In the genomic region with DNA sequence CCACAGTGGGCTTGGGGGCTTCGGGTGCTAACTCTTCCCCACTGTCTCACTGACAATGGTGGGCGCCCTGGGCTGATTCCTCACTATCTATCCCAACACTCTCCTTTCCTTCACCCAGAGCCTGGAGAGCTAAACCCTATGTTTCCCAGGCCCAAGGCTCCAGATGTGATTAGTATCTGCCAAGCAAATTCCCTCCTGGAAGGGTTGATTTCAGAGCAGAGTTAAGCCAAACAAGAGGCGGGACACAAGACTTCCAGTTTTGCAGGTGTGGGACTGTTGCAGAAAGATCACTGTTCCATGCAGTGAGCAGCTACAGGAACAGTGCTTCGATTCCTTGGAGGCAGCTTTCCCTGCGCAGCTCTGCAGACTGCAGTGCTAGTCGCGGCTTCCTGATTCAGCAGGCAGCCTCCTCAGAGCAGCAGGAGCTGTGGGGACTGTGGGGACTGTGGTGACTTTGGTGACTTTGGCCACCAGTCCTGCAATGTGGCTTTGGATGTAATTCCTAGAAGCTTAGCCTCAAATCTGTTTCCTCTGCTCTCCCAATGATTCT, we compare ENCODE assay signal across 2 cellular contexts.
A peak's percentile ranks its signal among the peaks of the same experiment; 100 is the strongest.
TF ChIP-seq lines count a peak whose summit lies in the region.

No MANE protein-coding gene starts in this region.

TF ChIP-seq in IMR-90, 13 proteins besides CTCF, POLR2A, EP300 and RAD21:
- TF ChIP-seq SMC3 (IDR thresholded peaks at IDR 0.05; ENCODE audit: low read depth, low read length) = no peak
- no peak for TF ChIP-seq MAFK (IDR thresholded peaks at IDR 0.05; ENCODE audit: low read depth, low read length)
- TF ChIP-seq RFX5 (IDR thresholded peaks at IDR 0.05; ENCODE audit: low read depth, low read length) = no peak
- no peak for TF ChIP-seq CEBPB (IDR thresholded peaks at IDR 0.05; ENCODE audit: low read depth, low read length)
- TF ChIP-seq MXI1 (IDR thresholded peaks at IDR 0.05; ENCODE audit: borderline replicate concordance, low read depth, low read length) = no peak
- no peak for TF ChIP-seq RCOR1 (IDR thresholded peaks at IDR 0.05; ENCODE audit: insufficient replicate concordance, low read length)
- TF ChIP-seq, protein P1, sequence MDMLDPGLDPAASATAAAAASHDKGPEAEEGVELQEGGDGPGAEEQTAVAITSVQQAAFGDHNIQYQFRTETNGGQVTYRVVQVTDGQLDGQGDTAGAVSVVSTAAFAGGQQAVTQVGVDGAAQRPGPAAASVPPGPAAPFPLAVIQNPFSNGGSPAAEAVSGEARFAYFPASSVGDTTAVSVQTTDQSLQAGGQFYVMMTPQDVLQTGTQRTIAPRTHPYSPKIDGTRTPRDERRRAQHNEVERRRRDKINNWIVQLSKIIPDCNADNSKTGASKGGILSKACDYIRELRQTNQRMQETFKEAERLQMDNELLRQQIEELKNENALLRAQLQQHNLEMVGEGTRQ (IDR thresholded peaks at IDR 0.05; ENCODE audit: low read depth, low read length) = no peak
- TF ChIP-seq, protein P2, sequence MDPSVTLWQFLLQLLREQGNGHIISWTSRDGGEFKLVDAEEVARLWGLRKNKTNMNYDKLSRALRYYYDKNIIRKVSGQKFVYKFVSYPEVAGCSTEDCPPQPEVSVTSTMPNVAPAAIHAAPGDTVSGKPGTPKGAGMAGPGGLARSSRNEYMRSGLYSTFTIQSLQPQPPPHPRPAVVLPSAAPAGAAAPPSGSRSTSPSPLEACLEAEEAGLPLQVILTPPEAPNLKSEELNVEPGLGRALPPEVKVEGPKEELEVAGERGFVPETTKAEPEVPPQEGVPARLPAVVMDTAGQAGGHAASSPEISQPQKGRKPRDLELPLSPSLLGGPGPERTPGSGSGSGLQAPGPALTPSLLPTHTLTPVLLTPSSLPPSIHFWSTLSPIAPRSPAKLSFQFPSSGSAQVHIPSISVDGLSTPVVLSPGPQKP (IDR thresholded peaks at IDR 0.05; ENCODE audit: borderline replicate concordance, low read depth, low read length) = no peak
- TF ChIP-seq BHLHE40 (IDR thresholded peaks at IDR 0.05; ENCODE audit: low read depth, low read length) = no peak
- TF ChIP-seq FOS (IDR thresholded peaks at IDR 0.05; ENCODE audit: low read depth, low read length) = no peak
- TF ChIP-seq NFE2L2 (IDR thresholded peaks at IDR 0.05; ENCODE audit: low read depth, low read length) = no peak
- no peak for TF ChIP-seq MAZ (IDR thresholded peaks at IDR 0.05; ENCODE audit: borderline replicate concordance, low read depth, low read length)

TF ChIP-seq in HepG2, 621 proteins besides CTCF, POLR2A, EP300 and RAD21 (continues in another document):
- TF ChIP-seq ZNF326 (CRISPR knock-in tag; IDR thresholded peaks at IDR 0.05; ENCODE audit: borderline replicate concordance) (no peak), ZNF737 (CRISPR knock-in tag; IDR thresholded peaks at IDR 0.05; ENCODE audit: borderline replicate concordance) (no peak), NPAS2 (CRISPR knock-in tag; IDR thresholded peaks at IDR 0.05; ENCODE audit: borderline replicate concordance) (no peak), MATR3 (CRISPR knock-in tag; IDR thresholded peaks at IDR 0.05) (no peak), CBX1 (IDR thresholded peaks at IDR 0.05; ENCODE audit: low read depth) (no peak), ESRRA (CRISPR knock-in tag; IDR thresholded peaks at IDR 0.05; ENCODE audit: low read depth) (no peak), LCORL (IDR thresholded peaks at IDR 0.05) (no peak), LCORL (CRISPR knock-in tag; IDR thresholded peaks at IDR 0.05) (0 out of 2 replicates have a peak, but pooled peaks have one; percentile 11), HCFC1 (IDR thresholded peaks at IDR 0.05; ENCODE audit: low read depth, low read length) (no peak), SIN3B (IDR thresholded peaks at IDR 0.05; ENCODE audit: low read length) (no peak), HOXA3 (CRISPR knock-in tag; IDR thresholded peaks at IDR 0.05) (no peak), ZFP90 (CRISPR knock-in tag; IDR thresholded peaks at IDR 0.05; ENCODE audit: borderline replicate concordance) (no peak), ZNF24 (IDR thresholded peaks at IDR 0.05) (no peak), ZNF256 (CRISPR knock-in tag; conservative IDR thresholded peaks at IDR 0.05) (no peak)
- TF ChIP-seq, protein P3, sequence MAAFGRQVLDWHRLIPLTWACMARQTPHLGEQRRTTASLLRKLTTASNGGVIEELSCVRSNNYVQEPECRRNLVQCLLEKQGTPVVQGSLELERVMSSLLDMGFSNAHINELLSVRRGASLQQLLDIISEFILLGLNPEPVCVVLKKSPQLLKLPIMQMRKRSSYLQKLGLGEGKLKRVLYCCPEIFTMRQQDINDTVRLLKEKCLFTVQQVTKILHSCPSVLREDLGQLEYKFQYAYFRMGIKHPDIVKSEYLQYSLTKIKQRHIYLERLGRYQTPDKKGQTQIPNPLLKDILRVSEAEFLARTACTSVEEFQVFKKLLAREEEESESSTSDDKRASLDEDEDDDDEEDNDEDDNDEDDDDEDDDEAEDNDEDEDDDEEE (CRISPR knock-in tag; IDR thresholded peaks at IDR 0.05) = 0 out of 2 replicates have a peak, but pooled peaks have one; percentile 21
- TF ChIP-seq, protein P4, sequence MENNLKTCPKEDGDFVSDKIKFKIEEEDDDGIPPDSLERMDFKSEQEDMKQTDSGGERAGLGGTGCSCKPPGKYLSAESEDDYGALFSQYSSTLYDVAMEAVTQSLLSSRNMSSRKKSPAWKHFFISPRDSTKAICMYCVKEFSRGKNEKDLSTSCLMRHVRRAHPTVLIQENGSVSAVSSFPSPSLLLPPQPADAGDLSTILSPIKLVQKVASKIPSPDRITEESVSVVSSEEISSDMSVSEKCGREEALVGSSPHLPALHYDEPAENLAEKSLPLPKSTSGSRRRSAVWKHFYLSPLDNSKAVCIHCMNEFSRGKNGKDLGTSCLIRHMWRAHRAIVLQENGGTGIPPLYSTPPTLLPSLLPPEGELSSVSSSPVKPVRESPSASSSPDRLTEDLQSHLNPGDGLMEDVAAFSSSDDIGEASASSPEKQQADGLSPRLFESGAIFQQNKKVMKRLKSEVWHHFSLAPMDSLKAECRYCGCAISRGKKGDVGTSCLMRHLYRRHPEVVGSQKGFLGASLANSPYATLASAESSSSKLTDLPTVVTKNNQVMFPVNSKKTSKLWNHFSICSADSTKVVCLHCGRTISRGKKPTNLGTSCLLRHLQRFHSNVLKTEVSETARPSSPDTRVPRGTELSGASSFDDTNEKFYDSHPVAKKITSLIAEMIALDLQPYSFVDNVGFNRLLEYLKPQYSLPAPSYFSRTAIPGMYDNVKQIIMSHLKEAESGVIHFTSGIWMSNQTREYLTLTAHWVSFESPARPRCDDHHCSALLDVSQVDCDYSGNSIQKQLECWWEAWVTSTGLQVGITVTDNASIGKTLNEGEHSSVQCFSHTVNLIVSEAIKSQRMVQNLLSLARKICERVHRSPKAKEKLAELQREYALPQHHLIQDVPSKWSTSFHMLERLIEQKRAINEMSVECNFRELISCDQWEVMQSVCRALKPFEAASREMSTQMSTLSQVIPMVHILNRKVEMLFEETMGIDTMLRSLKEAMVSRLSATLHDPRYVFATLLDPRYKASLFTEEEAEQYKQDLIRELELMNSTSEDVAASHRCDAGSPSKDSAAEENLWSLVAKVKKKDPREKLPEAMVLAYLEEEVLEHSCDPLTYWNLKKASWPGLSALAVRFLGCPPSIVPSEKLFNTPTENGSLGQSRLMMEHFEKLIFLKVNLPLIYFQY (CRISPR knock-in tag; IDR thresholded peaks at IDR 0.05; ENCODE audit: borderline replicate concordance) = no peak
- TF ChIP-seq, protein P5, sequence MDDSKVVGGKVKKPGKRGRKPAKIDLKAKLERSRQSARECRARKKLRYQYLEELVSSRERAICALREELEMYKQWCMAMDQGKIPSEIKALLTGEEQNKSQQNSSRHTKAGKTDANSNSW (CRISPR knock-in tag; IDR thresholded peaks at IDR 0.05; ENCODE audit: borderline replicate concordance) = no peak
- TF ChIP-seq, protein P6, sequence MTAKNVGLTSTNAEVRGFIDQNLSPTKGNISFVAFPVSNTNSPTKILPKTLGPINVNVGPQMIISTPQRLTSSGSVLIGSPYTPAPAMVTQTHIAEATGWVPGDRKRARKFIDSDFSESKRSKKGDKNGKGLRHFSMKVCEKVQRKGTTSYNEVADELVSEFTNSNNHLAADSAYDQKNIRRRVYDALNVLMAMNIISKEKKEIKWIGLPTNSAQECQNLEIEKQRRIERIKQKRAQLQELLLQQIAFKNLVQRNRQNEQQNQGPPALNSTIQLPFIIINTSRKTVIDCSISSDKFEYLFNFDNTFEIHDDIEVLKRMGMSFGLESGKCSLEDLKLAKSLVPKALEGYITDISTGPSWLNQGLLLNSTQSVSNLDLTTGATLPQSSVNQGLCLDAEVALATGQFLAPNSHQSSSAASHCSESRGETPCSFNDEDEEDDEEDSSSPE (CRISPR knock-in tag; IDR thresholded peaks at IDR 0.05) = no peak
- TF ChIP-seq, protein P7, sequence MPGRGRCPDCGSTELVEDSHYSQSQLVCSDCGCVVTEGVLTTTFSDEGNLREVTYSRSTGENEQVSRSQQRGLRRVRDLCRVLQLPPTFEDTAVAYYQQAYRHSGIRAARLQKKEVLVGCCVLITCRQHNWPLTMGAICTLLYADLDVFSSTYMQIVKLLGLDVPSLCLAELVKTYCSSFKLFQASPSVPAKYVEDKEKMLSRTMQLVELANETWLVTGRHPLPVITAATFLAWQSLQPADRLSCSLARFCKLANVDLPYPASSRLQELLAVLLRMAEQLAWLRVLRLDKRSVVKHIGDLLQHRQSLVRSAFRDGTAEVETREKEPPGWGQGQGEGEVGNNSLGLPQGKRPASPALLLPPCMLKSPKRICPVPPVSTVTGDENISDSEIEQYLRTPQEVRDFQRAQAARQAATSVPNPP (CRISPR knock-in tag; IDR thresholded peaks at IDR 0.05) = no peak
- TF ChIP-seq, protein P8, sequence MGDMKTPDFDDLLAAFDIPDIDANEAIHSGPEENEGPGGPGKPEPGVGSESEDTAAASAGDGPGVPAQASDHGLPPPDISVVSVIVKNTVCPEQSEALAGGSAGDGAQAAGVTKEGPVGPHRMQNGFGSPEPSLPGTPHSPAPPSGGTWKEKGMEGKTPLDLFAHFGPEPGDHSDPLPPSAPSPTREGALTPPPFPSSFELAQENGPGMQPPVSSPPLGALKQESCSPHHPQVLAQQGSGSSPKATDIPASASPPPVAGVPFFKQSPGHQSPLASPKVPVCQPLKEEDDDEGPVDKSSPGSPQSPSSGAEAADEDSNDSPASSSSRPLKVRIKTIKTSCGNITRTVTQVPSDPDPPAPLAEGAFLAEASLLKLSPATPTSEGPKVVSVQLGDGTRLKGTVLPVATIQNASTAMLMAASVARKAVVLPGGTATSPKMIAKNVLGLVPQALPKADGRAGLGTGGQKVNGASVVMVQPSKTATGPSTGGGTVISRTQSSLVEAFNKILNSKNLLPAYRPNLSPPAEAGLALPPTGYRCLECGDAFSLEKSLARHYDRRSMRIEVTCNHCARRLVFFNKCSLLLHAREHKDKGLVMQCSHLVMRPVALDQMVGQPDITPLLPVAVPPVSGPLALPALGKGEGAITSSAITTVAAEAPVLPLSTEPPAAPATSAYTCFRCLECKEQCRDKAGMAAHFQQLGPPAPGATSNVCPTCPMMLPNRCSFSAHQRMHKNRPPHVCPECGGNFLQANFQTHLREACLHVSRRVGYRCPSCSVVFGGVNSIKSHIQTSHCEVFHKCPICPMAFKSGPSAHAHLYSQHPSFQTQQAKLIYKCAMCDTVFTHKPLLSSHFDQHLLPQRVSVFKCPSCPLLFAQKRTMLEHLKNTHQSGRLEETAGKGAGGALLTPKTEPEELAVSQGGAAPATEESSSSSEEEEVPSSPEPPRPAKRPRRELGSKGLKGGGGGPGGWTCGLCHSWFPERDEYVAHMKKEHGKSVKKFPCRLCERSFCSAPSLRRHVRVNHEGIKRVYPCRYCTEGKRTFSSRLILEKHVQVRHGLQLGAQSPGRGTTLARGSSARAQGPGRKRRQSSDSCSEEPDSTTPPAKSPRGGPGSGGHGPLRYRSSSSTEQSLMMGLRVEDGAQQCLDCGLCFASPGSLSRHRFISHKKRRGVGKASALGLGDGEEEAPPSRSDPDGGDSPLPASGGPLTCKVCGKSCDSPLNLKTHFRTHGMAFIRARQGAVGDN (CRISPR knock-in tag; IDR thresholded peaks at IDR 0.05) = peak; percentile 49; the same call in 1 of the 2 replicates
- TF ChIP-seq, protein P9, sequence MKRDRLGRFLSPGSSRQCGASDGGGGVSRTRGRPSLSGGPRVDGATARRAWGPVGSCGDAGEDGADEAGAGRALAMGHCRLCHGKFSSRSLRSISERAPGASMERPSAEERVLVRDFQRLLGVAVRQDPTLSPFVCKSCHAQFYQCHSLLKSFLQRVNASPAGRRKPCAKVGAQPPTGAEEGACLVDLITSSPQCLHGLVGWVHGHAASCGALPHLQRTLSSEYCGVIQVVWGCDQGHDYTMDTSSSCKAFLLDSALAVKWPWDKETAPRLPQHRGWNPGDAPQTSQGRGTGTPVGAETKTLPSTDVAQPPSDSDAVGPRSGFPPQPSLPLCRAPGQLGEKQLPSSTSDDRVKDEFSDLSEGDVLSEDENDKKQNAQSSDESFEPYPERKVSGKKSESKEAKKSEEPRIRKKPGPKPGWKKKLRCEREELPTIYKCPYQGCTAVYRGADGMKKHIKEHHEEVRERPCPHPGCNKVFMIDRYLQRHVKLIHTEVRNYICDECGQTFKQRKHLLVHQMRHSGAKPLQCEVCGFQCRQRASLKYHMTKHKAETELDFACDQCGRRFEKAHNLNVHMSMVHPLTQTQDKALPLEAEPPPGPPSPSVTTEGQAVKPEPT (CRISPR knock-in tag; IDR thresholded peaks at IDR 0.05; ENCODE audit: low read depth) = no peak
- TF ChIP-seq, protein P10, sequence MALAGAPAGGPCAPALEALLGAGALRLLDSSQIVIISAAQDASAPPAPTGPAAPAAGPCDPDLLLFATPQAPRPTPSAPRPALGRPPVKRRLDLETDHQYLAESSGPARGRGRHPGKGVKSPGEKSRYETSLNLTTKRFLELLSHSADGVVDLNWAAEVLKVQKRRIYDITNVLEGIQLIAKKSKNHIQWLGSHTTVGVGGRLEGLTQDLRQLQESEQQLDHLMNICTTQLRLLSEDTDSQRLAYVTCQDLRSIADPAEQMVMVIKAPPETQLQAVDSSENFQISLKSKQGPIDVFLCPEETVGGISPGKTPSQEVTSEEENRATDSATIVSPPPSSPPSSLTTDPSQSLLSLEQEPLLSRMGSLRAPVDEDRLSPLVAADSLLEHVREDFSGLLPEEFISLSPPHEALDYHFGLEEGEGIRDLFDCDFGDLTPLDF (CRISPR knock-in tag; IDR thresholded peaks at IDR 0.05) = no peak
- TF ChIP-seq, protein P11, sequence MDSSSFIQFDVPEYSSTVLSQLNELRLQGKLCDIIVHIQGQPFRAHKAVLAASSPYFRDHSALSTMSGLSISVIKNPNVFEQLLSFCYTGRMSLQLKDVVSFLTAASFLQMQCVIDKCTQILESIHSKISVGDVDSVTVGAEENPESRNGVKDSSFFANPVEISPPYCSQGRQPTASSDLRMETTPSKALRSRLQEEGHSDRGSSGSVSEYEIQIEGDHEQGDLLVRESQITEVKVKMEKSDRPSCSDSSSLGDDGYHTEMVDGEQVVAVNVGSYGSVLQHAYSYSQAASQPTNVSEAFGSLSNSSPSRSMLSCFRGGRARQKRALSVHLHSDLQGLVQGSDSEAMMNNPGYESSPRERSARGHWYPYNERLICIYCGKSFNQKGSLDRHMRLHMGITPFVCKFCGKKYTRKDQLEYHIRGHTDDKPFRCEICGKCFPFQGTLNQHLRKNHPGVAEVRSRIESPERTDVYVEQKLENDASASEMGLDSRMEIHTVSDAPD (CRISPR knock-in tag; IDR thresholded peaks at IDR 0.05) = no peak
- TF ChIP-seq, protein P12, sequence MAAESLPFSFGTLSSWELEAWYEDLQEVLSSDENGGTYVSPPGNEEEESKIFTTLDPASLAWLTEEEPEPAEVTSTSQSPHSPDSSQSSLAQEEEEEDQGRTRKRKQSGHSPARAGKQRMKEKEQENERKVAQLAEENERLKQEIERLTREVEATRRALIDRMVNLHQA (CRISPR knock-in tag; IDR thresholded peaks at IDR 0.05) = no peak
